In genomic region chr18:36872329-36872728, GRCh38 we compare ENCODE assay signal across 17 cellular contexts. TPM values are rescaled to one million over a fixed set of nuclear protein-coding genes. Genes with fewer than 3 reads are reported as not detected.
DNase-seq lines count a peak whose midpoint lies in the region; ATAC-seq, FAIRE-seq and TF ChIP-seq lines count a peak whose summit lies in the region.
"Had no signal": no experiment of that assay in that cellular context is flagged by ENCODE, and none has a peak within 500 bp of the region (broad histone marks: within the 10 kb centered on the region; RNA-seq: fewer than 3 reads in every experiment).

No MANE protein-coding gene starts in this region.

- H3K4me3 Mint-ChIP-seq in MCF 10A (ENCODE audit: unreplicated experiment), result no peak overlapping the region
- H3K4me3 Mint-ChIP-seq: CD4-positive, alpha-beta memory T cell had no signal

- TF ChIP-seq POLR2A in breast epithelium (IDR thresholded peaks at IDR 0.05), result no peak
- no peak for TF ChIP-seq POLR2A in H1 (IDR thresholded peaks at IDR 0.05; ENCODE audit: control extremely low read depth in 1 of 2, low read depth in 2 of 2, low read length in 2 of 2)
- TF ChIP-seq POLR2A in vagina (IDR thresholded peaks at IDR 0.05), result no peak

- no peaks in the 10 kb centered on the region for H3K4me1 ChIP-seq in breast epithelium
- peaks cover 0 to 4% (median under 1%) of the 10 kb centered on the region in 4 experiments; a peak in 3 of 7 replicates for H3K4me1 ChIP-seq in H1 (replicated peaks in 1 of 4; ENCODE audit: control insufficient read depth in 3 of 4, insufficient read depth in 4 of 4, low read length in 3 of 4)
- H3K4me1 ChIP-seq in vagina, result no peaks in the 10 kb centered on the region
- H3K4me1 ChIP-seq in psoas muscle, result no peaks in the 10 kb centered on the region
- no peaks in the 10 kb centered on the region for H3K4me1 ChIP-seq in aorta (ENCODE audit: control insufficient read depth in 1 of 2, insufficient read depth in 2 of 2, low read length in 2 of 2)
- H3K4me1 ChIP-seq: BE2C had no signal

- H3K27me3 Mint-ChIP-seq in MCF 10A (ENCODE audit: insufficient read depth, unreplicated experiment), result no peaks in the 10 kb centered on the region
- H3K27me3 Mint-ChIP-seq: CD4-positive, alpha-beta memory T cell had no signal

- no peak overlapping the region for H3K4me3 ChIP-seq in breast epithelium
- no peak overlapping the region for H3K4me3 ChIP-seq in H1 (ENCODE audit: extremely low read depth in 1 of 4, insufficient read depth in 2 of 4, low read depth in 3 of 4, low read length in 4 of 4)
- no peak overlapping the region for H3K4me3 ChIP-seq in vagina
- H3K4me3 ChIP-seq in psoas muscle, result no peak overlapping the region
- H3K4me3 ChIP-seq in aorta (ENCODE audit: low read length in 2 of 2), result no peak overlapping the region

- H3K79me2 ChIP-seq in H1 (ENCODE audit: control insufficient read depth in 1 of 2, insufficient read depth in 2 of 2, low read length in 2 of 2), result no peaks in the 10 kb centered on the region

- no peaks in the 10 kb centered on the region for H3K23me2 ChIP-seq in H1 (ENCODE audit: low read depth, low read length)

- no peak overlapping the region for H3K14ac ChIP-seq in H1 (ENCODE audit: insufficient read length)

- no peaks in the 10 kb centered on the region for H4K20me1 ChIP-seq in H1 (replicated peaks in 1 of 2; ENCODE audit: control insufficient read depth in 1 of 2, insufficient read depth in 2 of 2, low read length in 2 of 2)

- H3K79me1 ChIP-seq in H1 (ENCODE audit: low read depth, low read length), result no peaks in the 10 kb centered on the region

- H3K36me3 ChIP-seq in breast epithelium (no peaks in the 10 kb centered on the region), H1 (ENCODE audit: control insufficient read depth in 2 of 4, insufficient read depth in 4 of 4, low read length in 3 of 4) (no peaks in the 10 kb centered on the region), vagina (no peaks in the 10 kb centered on the region), psoas muscle (ENCODE audit: insufficient read depth in 1 of 2, low read depth in 1 of 2) (no peaks in the 10 kb centered on the region), aorta (ENCODE audit: control insufficient read depth in 1 of 2, insufficient read depth in 2 of 2, low read length in 1 of 2) (no peaks in the 10 kb centered on the region)
- H3K36me3 ChIP-seq: BE2C had no signal

- no peak overlapping the region for H3K56ac ChIP-seq in H1 (replicated peaks; ENCODE audit: insufficient read length, low read depth, low read length)

- no peak overlapping the region for H2BK120ac ChIP-seq in H1 (replicated peaks; ENCODE audit: low read depth, low read length)

- H3K27ac ChIP-seq in breast epithelium, result no peak overlapping the region
- H3K27ac ChIP-seq in H1 (ENCODE audit: low read depth, low read length), result no peak overlapping the region
- no peak overlapping the region for H3K27ac ChIP-seq in vagina
- no peak overlapping the region for H3K27ac ChIP-seq in psoas muscle
- no peak overlapping the region for H3K27ac ChIP-seq in aorta (ENCODE audit: low read depth in 1 of 2, low read length in 2 of 2)

- ATAC-seq in HG02973 (IDR thresholded peaks at IDR 0.05; ENCODE audit: unreplicated experiment) (no peak), psoas muscle (no peak), aorta (ENCODE audit: low FRiP score) (no peak)

- H3K9ac ChIP-seq in H1 (replicated peaks in 1 of 4; ENCODE audit: extremely low read depth in 1 of 4, low read depth in 3 of 4, low read length in 3 of 4), result no peak overlapping the region

- no peak overlapping the region for H2AFZ ChIP-seq in H1 (ENCODE audit: low read length)

- peak overlapping the region; percentile 32 for H3K27ac Mint-ChIP-seq in MCF 10A (ENCODE audit: low read depth, unreplicated experiment)
- H3K27ac Mint-ChIP-seq: CD4-positive, alpha-beta memory T cell had no signal

- no peak overlapping the region for H2BK15ac ChIP-seq in H1 (ENCODE audit: low read length)

- no peak overlapping the region for H2BK5ac ChIP-seq in H1 (ENCODE audit: low read depth, low read length)

- H2AK5ac ChIP-seq in H1 (ENCODE audit: low read depth, low read length), result no peak overlapping the region

- H2BK12ac ChIP-seq in H1 (ENCODE audit: low read depth, low read length), result no peak overlapping the region

- no peak overlapping the region for H3K4me2 ChIP-seq in H1 (ENCODE audit: insufficient read depth in 1 of 2, low read depth in 2 of 2, low read length in 2 of 2)

- no peak for TF ChIP-seq RAD21 in H1 (IDR thresholded peaks at IDR 0.05 in 1 of 2, conservative IDR thresholded peaks at IDR 0.05 in 1 of 2; ENCODE audit: low read depth in 2 of 2, low read length in 2 of 2)

- peak; percentile 73 for FAIRE-seq in H1 (lab: Jason Lieb, UNC)

- no peak overlapping the region for H3K23ac ChIP-seq in H1 (ENCODE audit: insufficient read length)

- CTCF ChIA-PET in MCF 10A (lab: Yijun Ruan, JAX) (no interaction called here), H1 (lab: Charles Lee; ENCODE audit: partially characterized antibody) (interaction anchor here (1.7 kb wide), 1 partner anchor 43 kb away, joined by 4 read pairs; no protein-coding TSS in a partner anchor)

- TF ChIP-seq CTCF in MCF 10A (IDR thresholded peaks at IDR 0.05; ENCODE audit: unreplicated experiment) (no peak), breast epithelium (IDR thresholded peaks at IDR 0.05) (no peak), H1 (IDR thresholded peaks at IDR 0.05; ENCODE audit: control extremely low read depth in 1 of 3, insufficient read depth in 1 of 3, low read depth in 1 of 3, low read length in 3 of 3) (no peak), vagina (IDR thresholded peaks at IDR 0.05) (no peak), psoas muscle (IDR thresholded peaks at IDR 0.05) (no peak)

- no peaks in the 10 kb centered on the region for H3K4me1 Mint-ChIP-seq in MCF 10A (ENCODE audit: insufficient read depth, unreplicated experiment)

- no peaks in the 10 kb centered on the region for H3K27me3 ChIP-seq in breast epithelium
- no peaks in the 10 kb centered on the region for H3K27me3 ChIP-seq in H1 (replicated peaks in 1 of 4; ENCODE audit: control insufficient read depth in 3 of 4, extremely low read depth in 1 of 4, insufficient read depth in 3 of 4, low read length in 3 of 4)
- no peaks in the 10 kb centered on the region for H3K27me3 ChIP-seq in vagina
- no peaks in the 10 kb centered on the region for H3K27me3 ChIP-seq in psoas muscle (ENCODE audit: insufficient read depth in 3 of 3, low read length in 2 of 3)
- no peaks in the 10 kb centered on the region for H3K27me3 ChIP-seq in aorta (ENCODE audit: control insufficient read depth in 1 of 2, insufficient read depth in 2 of 2, low read length in 1 of 2)
- H3K27me3 ChIP-seq: BE2C had no signal

- no TSS peak for BruUV-seq in MCF 10A (replicated peaks; lab: Mats Ljungman, UMichigan)

- no peak overlapping the region for H2BK20ac ChIP-seq in H1 (ENCODE audit: low read length)

- no peak overlapping the region for H3K18ac ChIP-seq in H1 (ENCODE audit: extremely low read depth, low read length)

- intact Hi-C loops in MCF 10A (cut with micrococcal nuclease), result no loop called here
- intact Hi-C loops in breast epithelium (cut with DNase I; ENCODE audit: low total_unique reads), result no loop called here
- intact Hi-C loops in vagina (cut with DNase I), result no loop called here
- intact Hi-C loops in psoas muscle (cut with DNase I), result no loop called here
- intact Hi-C loops in aorta (cut with DNase I), result no loop called here

- no peak overlapping the region for H3K4ac ChIP-seq in H1 (replicated peaks; ENCODE audit: insufficient read length, low read depth, low read length)

- no peak overlapping the region for H4K8ac ChIP-seq in H1 (ENCODE audit: extremely low read depth, insufficient read depth, low read length)

- DNase-seq in MCF 10A (ENCODE audit: unreplicated experiment) (no peak), breast epithelium (ENCODE audit: low spot score in 2 of 2) (no peak), H1 (ENCODE audit: low read depth in 1 of 2, low spot score in 2 of 2) (no peak), left kidney (ENCODE audit: low read depth, low spot score) (peak; percentile 62), vagina (ENCODE audit: extremely low spot score in 2 of 2) (no peak), psoas muscle (no peak), aorta (no peak)
- DNase-seq: 8988T; BE2C; Calu3; CD4-positive, alpha-beta memory T cell; NCI-H1105; NCI-H1694 treated with DMSO at 0.1 percent for 48 hours; NCI-H446; OCI-M1; SHP77 treated with DMSO at 0.1 percent for 48 hours had no signal

- no peak for TF ChIP-seq EP300 in H1 (IDR thresholded peaks at IDR 0.05; ENCODE audit: borderline replicate concordance in 1 of 2, low read depth in 2 of 2, low read length in 2 of 2)

- H4K5ac ChIP-seq in H1 (ENCODE audit: insufficient read length, low read depth, low read length), result no peak overlapping the region

- POLR2A ChIA-PET in MCF 10A (lab: Yijun Ruan, JAX) (no interaction called here), H1 (lab: Charles Lee; ENCODE audit: partially characterized antibody) (no interaction called here)

- H3K9me3 ChIP-seq in breast epithelium (peaks cover 7 to 12% of the 10 kb centered on the region in 2 donors), H1 (ENCODE audit: insufficient read depth in 2 of 2, low read depth in 1 of 2, low read length in 1 of 2) (no peaks in the 10 kb centered on the region), vagina (no peaks in the 10 kb centered on the region), psoas muscle (no peaks in the 10 kb centered on the region), aorta (ENCODE audit: control insufficient read depth, low read length) (no peaks in the 10 kb centered on the region)
- H3K9me3 ChIP-seq: BE2C had no signal

- no peaks in the 10 kb centered on the region for H3K36me3 Mint-ChIP-seq in MCF 10A (ENCODE audit: insufficient read depth, unreplicated experiment)

- H3K9me3 Mint-ChIP-seq in MCF 10A (ENCODE audit: unreplicated experiment), result no peaks in the 10 kb centered on the region

- H4K91ac ChIP-seq in H1 (replicated peaks; ENCODE audit: insufficient read length, low read length), result no peak overlapping the region

RNA-seq across cellular contexts. Expression of gene KIAA1328, which starts 43.4 kb away (rescaled TPM):
- total RNA-seq in MCF 10A (2022) (4.1 and 5.5 TPM in 2 replicates), breast epithelium (10 to 100 TPM; 17.4 to 36.1 (median 25.6) TPM), vagina (17.2 TPM), psoas muscle (1 to 10 TPM; 3.1 to 4.4 (median 3.5) TPM), aorta (10 to 100 TPM; 19.6 to 21.1 TPM)
- 4.4 and 5.7 TPM in 2 replicates for total RNA-seq in H1 (2021; fragmentation: NEBNext Ultra II Directional; extraction: Animal tissue kit (Norgen Biotek cat#: 25700))
- polyA plus RNA-seq in H1 (2011; rRNA removed) (2.0 and 2.6 TPM in 2 replicates), psoas muscle (1 to 10 TPM; 1.3 to 3.6 (median 2.8) TPM), aorta (1 to 10 TPM; 2.0 to 6.0 TPM)
- 3.2 TPM for polyA plus RNA-seq in H1 (2011; cell fraction: cytosol; rRNA removed)
- 7.2 TPM for polyA plus RNA-seq in H1 (2011; cell fraction: nucleus; rRNA removed)
- polyA plus RNA-seq in H1 (2012, experiment 1 of 2), result 2.4 to 3.6 TPM (median 2.9 TPM) in 4 replicates
- 0.31 TPM for polyA plus RNA-seq in H1 (2012, experiment 2 of 2)
- 3.5 TPM for polyA plus RNA-seq in H1 (2013, experiment 1 of 2)
- 3.4 TPM for polyA plus RNA-seq in H1 (2013, experiment 2 of 2)
- 11.3 and 16.7 TPM in 2 replicates for polyA minus RNA-seq in H1 (2011; rRNA and poly(A)+ RNA removed)
- polyA minus RNA-seq in H1 (2011; cell fraction: cytosol; rRNA and poly(A)+ RNA removed), result 5.0 TPM
- polyA minus RNA-seq in H1 (2011; cell fraction: nucleus; rRNA and poly(A)+ RNA removed), result 32.6 TPM

RNA-seq across cellular contexts. Expression of gene TPGS2, which starts 43.5 kb away (rescaled TPM):
- total RNA-seq in MCF 10A (2022) (36.5 and 40.9 TPM in 2 replicates), breast epithelium (10 to 100 TPM; 70.8 to 98.7 (median 91.8) TPM), vagina (171 TPM), psoas muscle (10 to 100 TPM in 3 of 4 donors, 1 to 10 TPM in 1; 8.8 to 16.2 (median 13.5) TPM), aorta (10 to 100 TPM; 69.9 to 72.9 TPM)
- total RNA-seq in H1 (2021; fragmentation: NEBNext Ultra II Directional; extraction: Animal tissue kit (Norgen Biotek cat#: 25700)), result 135 and 151 TPM in 2 replicates
- polyA plus RNA-seq in H1 (2011; rRNA removed) (206 and 273 TPM in 2 replicates), psoas muscle (10 to 100 TPM; 10.7 to 17.7 (median 13.5) TPM), aorta (10 to 100 TPM; 70.6 to 83.2 TPM)
- polyA plus RNA-seq in H1 (2011; cell fraction: cytosol; rRNA removed), result 227 TPM
- polyA plus RNA-seq in H1 (2011; cell fraction: nucleus; rRNA removed), result 153 TPM
- polyA plus RNA-seq in H1 (2012, experiment 1 of 2), result 161 to 177 TPM (median 174 TPM) in 4 replicates
- 149 TPM for polyA plus RNA-seq in H1 (2012, experiment 2 of 2)
- polyA plus RNA-seq in H1 (2013, experiment 1 of 2), result 128 TPM
- polyA plus RNA-seq in H1 (2013, experiment 2 of 2), result 131 TPM
- 328 and 413 TPM in 2 replicates for polyA minus RNA-seq in H1 (2011; rRNA and poly(A)+ RNA removed)
- polyA minus RNA-seq in H1 (2011; cell fraction: cytosol; rRNA and poly(A)+ RNA removed), result 126 TPM
- polyA minus RNA-seq in H1 (2011; cell fraction: nucleus; rRNA and poly(A)+ RNA removed), result 119 TPM
